In genomic region chr2:127320067-127320466, GRCh38 we compare ENCODE assay signal across 22 cellular contexts. TPM values are rescaled to one million over a fixed set of nuclear protein-coding genes. Genes with fewer than 3 reads are reported as not detected.
DNase-seq lines count a peak whose midpoint lies in the region; ATAC-seq and TF ChIP-seq lines count a peak whose summit lies in the region.
"Had no signal": no experiment of that assay in that cellular context is flagged by ENCODE, and none has a peak within 500 bp of the region (broad histone marks: within the 10 kb centered on the region; RNA-seq: fewer than 3 reads in every experiment).

No MANE protein-coding gene starts in this region.

- no peak overlapping the region for H3K4me3 Mint-ChIP-seq in activated naive CD4-positive, alpha-beta T cell treated with anti-CD3 and anti-CD28 coated beads for 36 hours
- no peak overlapping the region for H3K4me3 Mint-ChIP-seq in stimulated activated naive CD8-positive, alpha-beta T cell treated with anti-CD3 and anti-CD28 coated beads, Interleukin-15, amount 100 ng/mL, for 72 hours
- H3K4me3 Mint-ChIP-seq: T-helper 1 cell treated with Interleukin-12 subunit alpha and Interleukin-12 subunit beta and Interleukin-4 antibody, amounts not matched to agents 30 μg/mL and 1 μg/mL, for 36 hours had no signal

- H3K36me3 Mint-ChIP-seq in activated naive CD4-positive, alpha-beta T cell treated with anti-CD3 and anti-CD28 coated beads for 36 hours (ENCODE audit: low read depth) = peaks cover 52% of the 10 kb centered on the region

- intact Hi-C loops in activated naive CD4-positive, alpha-beta T cell treated with anti-CD3 and anti-CD28 coated beads for 36 hours (cut with micrococcal nuclease) = loop anchor here (10.0 kb wide), 1 partner anchor 325 kb away; the partner anchor contains the start of gene GPR17

- peaks cover 6% of the 10 kb centered on the region for H3K4me1 Mint-ChIP-seq in activated naive CD4-positive, alpha-beta T cell treated with anti-CD3 and anti-CD28 coated beads for 36 hours (ENCODE audit: low read depth)
- peaks cover 7% of the 10 kb centered on the region for H3K4me1 Mint-ChIP-seq in stimulated activated naive CD8-positive, alpha-beta T cell treated with anti-CD3 and anti-CD28 coated beads, Interleukin-15, amount 100 ng/mL, for 72 hours

- no peak for TF ChIP-seq CTCF in fibroblast of mammary gland (conservative IDR thresholded peaks at IDR 0.05; ENCODE audit: control insufficient read depth, insufficient read depth, low read depth, low read length)

- CTCF ChIA-PET in activated naive CD4-positive, alpha-beta T cell treated with anti-CD3 and anti-CD28 coated beads for 36 hours (lab: Charles Lee) = interaction anchor here (0.7 to 1.1 kb wide), 2 partner anchors 50 to 105 kb away, joined by 3 to 4 read pairs; no protein-coding TSS in a partner anchor

- peaks cover 9% of the 10 kb centered on the region for H3K9me3 Mint-ChIP-seq in activated naive CD4-positive, alpha-beta T cell treated with anti-CD3 and anti-CD28 coated beads for 36 hours
- H3K9me3 Mint-ChIP-seq in stimulated activated naive CD8-positive, alpha-beta T cell treated with anti-CD3 and anti-CD28 coated beads, Interleukin-15, amount 100 ng/mL, for 72 hours = peaks cover 6 to 11% of the 10 kb centered on the region in 2 donors

- no peak overlapping the region for H3K4me3 ChIP-seq in fibroblast of mammary gland (ENCODE audit: control insufficient read depth, low read depth, low read length)
- H3K4me3 ChIP-seq: coronary artery, smooth muscle cell, thyroid gland, uterus had no signal

- DNase-seq in activated naive CD4-positive, alpha-beta T cell treated with anti-CD3 and anti-CD28 coated beads for 36 hours = no peak
- no peak for DNase-seq in activated naive CD4-positive, alpha-beta T cell (lab: John Stamatoyannopoulos, UW)
- DNase-seq in NCI-H2171 treated with DMSO at 0.1 percent for 48 hours (lab: John Stamatoyannopoulos, UW) = peak; percentile 31
- peak; percentile 4 for DNase-seq in fibroblast of mammary gland (ENCODE audit: low read depth)
- no peak for DNase-seq in stimulated activated naive CD8-positive, alpha-beta T cell treated with anti-CD3 and anti-CD28 coated beads, Interleukin-15, amount 100 ng/mL, for 72 hours
- DNase-seq in Ammon's horn (ENCODE audit: low spot score) = no peak
- no peak for DNase-seq in NCI-H128 (lab: John Stamatoyannopoulos, UW; ENCODE audit: unreplicated experiment)
- DNase-seq: activated CD4-positive, CD25-positive, alpha-beta regulatory T cell treated with anti-CD3 and anti-CD28 coated beads, Interleukin-2, amount 50 U/mL, for 72 hours; caudate nucleus; DMS53; effector memory CD4-positive, alpha-beta T cell; Kasumi-1; NCI-H1436 treated with DMSO at 0.1 percent for 48 hours; Right ventricle myocardium superior; thyroid gland; uterus had no signal

- ATAC-seq in stimulated activated naive CD8-positive, alpha-beta T cell treated with anti-CD3 and anti-CD28 coated beads, Interleukin-15, amount 100 ng/mL, for 72 hours = no peak
- ATAC-seq: left lobe of liver, Panc1, SK-N-SH treated with all-trans-retinoic acid at 6 μM for 48 hours had no signal

- H3K27ac Mint-ChIP-seq in activated naive CD4-positive, alpha-beta T cell treated with anti-CD3 and anti-CD28 coated beads for 36 hours = peak overlapping the region; percentile 43
- H3K27ac Mint-ChIP-seq in stimulated activated naive CD8-positive, alpha-beta T cell treated with anti-CD3 and anti-CD28 coated beads, Interleukin-15, amount 100 ng/mL, for 72 hours = peak overlapping the region; percentile 37 to 45
- H3K27ac Mint-ChIP-seq: T-helper 1 cell treated with Interleukin-12 subunit alpha and Interleukin-12 subunit beta and Interleukin-4 antibody, amounts not matched to agents 30 μg/mL and 1 μg/mL, for 36 hours had no signal

- no peaks in the 10 kb centered on the region for H3K27me3 Mint-ChIP-seq in activated naive CD4-positive, alpha-beta T cell treated with anti-CD3 and anti-CD28 coated beads for 36 hours (ENCODE audit: low read depth)
- no peaks in the 10 kb centered on the region for H3K27me3 Mint-ChIP-seq in stimulated activated naive CD8-positive, alpha-beta T cell treated with anti-CD3 and anti-CD28 coated beads, Interleukin-15, amount 100 ng/mL, for 72 hours

RNA-seq across cellular contexts. Expression of gene ERCC3, which starts 26.1 kb away (rescaled TPM):
- total RNA-seq in activated naive CD4-positive, alpha-beta T cell treated with anti-CD3 and anti-CD28 coated beads for 36 hours = 10 to 100 TPM; 37.0 to 41.1 TPM

Comparison
In these comparisons a context has a peak if more than half of its experiments do, and no peak if none do; other contexts are left out.
1. DNase-seq: peak in NCI-H2171 treated with DMSO at 0.1 percent for 48 hours (single experiment) and fibroblast of mammary gland (single experiment); none in activated naive CD4-positive, alpha-beta T cell treated with anti-CD3 and anti-CD28 coated beads for 36 hours (single experiment), activated naive CD4-positive, alpha-beta T cell (0 of 4), stimulated activated naive CD8-positive, alpha-beta T cell treated with anti-CD3 and anti-CD28 coated beads, Interleukin-15, amount 100 ng/mL, for 72 hours (0 of 2), Ammon's horn (single experiment) and NCI-H128 (single experiment).